In genomic region chr4:39458505-39459300, GRCh38 we compare ENCODE assay signal across 1 cellular context.
TF ChIP-seq lines count a peak whose summit lies in the region.

TSS of gene LIAS (plus strand) at chr4:39459056. CDS start at chr4:39459118, 62 bp downstream.
TSS of gene RPL9 (minus strand) at chr4:39458922. CDS start at chr4:39458439, 483 bp downstream.

TF ChIP-seq in HepG2, 621 proteins besides CTCF, POLR2A, EP300 and RAD21 (continued from another document and continues in another):
- TF ChIP-seq ZNF276 (CRISPR knock-in tag; IDR thresholded peaks at IDR 0.05; ENCODE audit: low read depth) = peak; percentile 68; the same call in 1 of the 2 replicates
- peak; percentile 42; the same call in 1 of the 2 replicates for TF ChIP-seq NCOR1 (IDR thresholded peaks at IDR 0.05; ENCODE audit: borderline replicate concordance, low read length)
- TF ChIP-seq SP1 (IDR thresholded peaks at IDR 0.05) = no peak
- peak; percentile 84 for TF ChIP-seq SP1 (CRISPR knock-in tag; IDR thresholded peaks at IDR 0.05)
- no peak for TF ChIP-seq KDM4B (CRISPR knock-in tag; IDR thresholded peaks at IDR 0.05)
- TF ChIP-seq ZMYM4 (CRISPR knock-in tag; IDR thresholded peaks at IDR 0.05) = peak; percentile 98
- TF ChIP-seq ZBTB4 (CRISPR knock-in tag; IDR thresholded peaks at IDR 0.05; ENCODE audit: borderline replicate concordance) = no peak
- TF ChIP-seq ZNF563 (CRISPR knock-in tag; IDR thresholded peaks at IDR 0.05) = peak; percentile 72; the same call in 1 of the 2 replicates
- peak; percentile 32; the same call in 1 of the 2 replicates for TF ChIP-seq THAP7 (CRISPR knock-in tag; IDR thresholded peaks at IDR 0.05)
- TF ChIP-seq ATF4 (CRISPR knock-in tag; IDR thresholded peaks at IDR 0.05) = peak in 1 of 2 experiments; percentile 76; a peak in 2 of 4 replicates
- TF ChIP-seq CSRNP1 (CRISPR knock-in tag; IDR thresholded peaks at IDR 0.05) = peak; percentile 83; the same call in 1 of the 2 replicates
- no peak for TF ChIP-seq ZNF546 (CRISPR knock-in tag; conservative IDR thresholded peaks at IDR 0.05)
- peak; percentile 68 for TF ChIP-seq ZNF274 (CRISPR knock-in tag; IDR thresholded peaks at IDR 0.05)
- TF ChIP-seq PHF20 (CRISPR knock-in tag; IDR thresholded peaks at IDR 0.05) = peak; percentile 91
- TF ChIP-seq ERF (CRISPR knock-in tag; IDR thresholded peaks at IDR 0.05) = peak; percentile 88
- TF ChIP-seq DBP (CRISPR knock-in tag; IDR thresholded peaks at IDR 0.05; ENCODE audit: not compliant biosample characterization) = no peak
- no peak for TF ChIP-seq ZNF644 (CRISPR knock-in tag; IDR thresholded peaks at IDR 0.05; ENCODE audit: low read depth)
- no peak for TF ChIP-seq ZNF646 (CRISPR knock-in tag; IDR thresholded peaks at IDR 0.05)
- peak; percentile 56; the same call in 1 of the 2 replicates for TF ChIP-seq ATF7-NPFF (CRISPR knock-in tag; IDR thresholded peaks at IDR 0.05; ENCODE audit: low read depth)
- TF ChIP-seq ZNF513 (CRISPR knock-in tag; conservative IDR thresholded peaks at IDR 0.05) = 0 out of 2 replicates have a peak, but pooled peaks have one; percentile 25
- peak; percentile 85 for TF ChIP-seq ZNF503 (CRISPR knock-in tag; IDR thresholded peaks at IDR 0.05)
- TF ChIP-seq SMARCC2 (IDR thresholded peaks at IDR 0.05) = no peak
- TF ChIP-seq ZNF773 (CRISPR knock-in tag; IDR thresholded peaks at IDR 0.05; ENCODE audit: borderline replicate concordance) = peak; percentile 73; the same call in 1 of the 2 replicates
- TF ChIP-seq ZNF768 (CRISPR knock-in tag; IDR thresholded peaks at IDR 0.05) = peak; percentile 20; the same call in 1 of the 2 replicates
- peak; percentile 98 for TF ChIP-seq AGO2 (optimal IDR thresholded peaks at IDR 0.05; ENCODE audit: low read depth, low read length)
- no peak for TF ChIP-seq ZNF234 (CRISPR knock-in tag; conservative IDR thresholded peaks at IDR 0.05)
- peak; percentile 19; the same call in 1 of the 2 replicates for TF ChIP-seq XBP1 (CRISPR knock-in tag; IDR thresholded peaks at IDR 0.05)
- TF ChIP-seq JUN (CRISPR knock-in tag; IDR thresholded peaks at IDR 0.05) = peak; percentile 80; the same call in 1 of the 2 replicates
- no peak for TF ChIP-seq ZNF296 (CRISPR knock-in tag; conservative IDR thresholded peaks at IDR 0.05)
- peak; percentile 71; the same call in 1 of the 2 replicates for TF ChIP-seq ZNF749 (CRISPR knock-in tag; IDR thresholded peaks at IDR 0.05; ENCODE audit: borderline replicate concordance)
- peak; percentile 99 for TF ChIP-seq ZZZ3 (CRISPR knock-in tag; IDR thresholded peaks at IDR 0.05; ENCODE audit: borderline replicate concordance)
- TF ChIP-seq ZNF883 (CRISPR knock-in tag; IDR thresholded peaks at IDR 0.05; ENCODE audit: not compliant biosample characterization) = peak; percentile 58
- TF ChIP-seq ZNF737 (CRISPR knock-in tag; IDR thresholded peaks at IDR 0.05; ENCODE audit: borderline replicate concordance) = 0 out of 2 replicates have a peak, but pooled peaks have one; percentile 72
- 0 out of 2 replicates have a peak, but pooled peaks have one; percentile 39 for TF ChIP-seq ZNF589 (CRISPR knock-in tag; conservative IDR thresholded peaks at IDR 0.05)
- TF ChIP-seq FOSL2 (CRISPR knock-in tag; IDR thresholded peaks at IDR 0.05) = 0 out of 2 replicates have a peak, but pooled peaks have one; percentile 28
- TF ChIP-seq HOXA5 (CRISPR knock-in tag; IDR thresholded peaks at IDR 0.05) = peak; percentile 94
- TF ChIP-seq ZEB1 (IDR thresholded peaks at IDR 0.05; ENCODE audit: insufficient replicate concordance, low read depth) = peak; percentile 55
- TF ChIP-seq BRCA1 (CRISPR knock-in tag; IDR thresholded peaks at IDR 0.05) = peak; percentile 94; the same call in 1 of the 2 replicates
- 0 out of 2 replicates have a peak, but pooled peaks have one; percentile 90 for TF ChIP-seq ZSCAN12 (CRISPR knock-in tag; IDR thresholded peaks at IDR 0.05)
